In the genomic region with DNA sequence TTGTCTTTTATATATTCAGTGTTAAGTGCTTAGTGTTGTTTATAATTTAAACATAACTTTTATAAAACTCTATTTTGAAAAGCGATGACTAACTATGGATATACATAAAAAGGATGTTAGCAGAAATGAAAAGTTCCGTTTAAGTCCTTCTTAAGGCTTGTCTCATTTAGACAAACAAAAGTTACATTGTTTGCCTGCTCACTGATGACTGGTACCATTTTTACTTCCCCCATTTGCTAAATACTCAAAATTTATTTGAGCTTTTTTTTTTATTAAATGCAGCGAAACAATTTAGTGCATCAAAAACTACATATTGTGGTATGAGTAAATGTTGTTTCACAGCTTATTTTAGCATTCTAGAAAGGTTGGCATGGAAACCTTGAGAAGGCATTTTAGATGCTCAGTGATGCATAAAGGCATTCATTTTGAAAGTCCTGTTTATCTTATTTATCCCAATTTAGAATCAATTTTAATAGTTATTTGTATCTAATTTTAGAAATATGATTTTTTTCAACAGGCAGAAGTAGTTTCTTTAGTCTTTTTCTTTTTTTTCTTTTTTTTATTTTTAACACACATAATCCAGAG, we compare ENCODE assay signal across 11 cellular contexts.
DNase-seq lines count a peak whose midpoint lies in the region; ATAC-seq, FAIRE-seq and TF ChIP-seq lines count a peak whose summit lies in the region.
"Had no signal": no experiment of that assay in that cellular context is flagged by ENCODE, and none has a peak within 500 bp of the region (broad histone marks: within the 10 kb centered on the region; RNA-seq: fewer than 3 reads in every experiment).

No MANE protein-coding gene starts in this region.

- H3K36me3 ChIP-seq in IMR-90 (ENCODE audit: control insufficient read depth, insufficient read depth, low read length) (no peaks in the 10 kb centered on the region), hepatocyte (replicated peaks; ENCODE audit: insufficient read depth, low read depth) (no peaks in the 10 kb centered on the region)

- H3K79me1 ChIP-seq in IMR-90 (ENCODE audit: low read depth in 1 of 2, low read length in 2 of 2): no peaks in the 10 kb centered on the region

- H4K8ac ChIP-seq in IMR-90 (ENCODE audit: low read depth in 2 of 2, low read length in 2 of 2): no peak overlapping the region

- H3K4me2 ChIP-seq in IMR-90 (ENCODE audit: low read depth, low read length) (no peak overlapping the region), hepatocyte (no peak overlapping the region)

- no peaks in the 10 kb centered on the region for H3K79me2 ChIP-seq in hepatocyte

- no peak overlapping the region for H4K5ac ChIP-seq in IMR-90 (ENCODE audit: low read depth, low read length)

- H3K4me1 ChIP-seq in IMR-90 (ENCODE audit: control insufficient read depth, insufficient read depth, low read length) (0 out of 2 replicates have a peak, but pooled peaks cover 1% of the 10 kb centered on the region), hepatocyte (ENCODE audit: insufficient read depth) (peaks cover 4% of the 10 kb centered on the region)

- no peaks in the 10 kb centered on the region for H4K20me1 ChIP-seq in IMR-90 (ENCODE audit: insufficient read depth, low read length)
- H4K20me1 ChIP-seq in hepatocyte (ENCODE audit: insufficient read depth, poor library complexity, severe bottlenecking): no peaks in the 10 kb centered on the region

- TF ChIP-seq POLR2A in IMR-90 (IDR thresholded peaks at IDR 0.05; ENCODE audit: low read depth, low read length): no peak

- H3K9me1 ChIP-seq in IMR-90 (ENCODE audit: insufficient read depth, low read length): peaks cover 4% of the 10 kb centered on the region

- peak; percentile 59 for ATAC-seq in GM18861 (IDR thresholded peaks at IDR 0.05; ENCODE audit: unreplicated experiment)
- peak; percentile 46 for ATAC-seq in HG02610 (IDR thresholded peaks at IDR 0.05; ENCODE audit: unreplicated experiment)
- ATAC-seq in IMR-90 (ENCODE audit: low read depth): no peak
- ATAC-seq in naive B cell (ENCODE audit: low read depth in 2 of 2): peak; percentile 49 to 53
- no peak for ATAC-seq in Right ventricle myocardium superior (ENCODE audit: poor library complexity)
- no peak for ATAC-seq in left cardiac atrium
- ATAC-seq: WTC11 had no signal

- no peaks in the 10 kb centered on the region for H3K9me2 ChIP-seq in hepatocyte (replicated peaks; ENCODE audit: insufficient read depth)

- H3K4me3 ChIP-seq in IMR-90 (ENCODE audit: insufficient read depth, low read depth, low read length) (no peak overlapping the region), hepatocyte (no peak overlapping the region)

- POLR2A ChIA-PET in IMR-90 (lab: Charles Lee; ENCODE audit: unreplicated experiment): no interaction called here

- H3K18ac ChIP-seq in IMR-90 (ENCODE audit: low read depth, low read length): no peak overlapping the region

- H3K27me3 Mint-ChIP-seq in naive B cell: no peaks in the 10 kb centered on the region

- DNase-seq in IMR-90 (peak; percentile 2), naive B cell (peak; percentile 19), Right ventricle myocardium superior (no peak), hepatocyte (ENCODE audit: low spot score) (no peak), left cardiac atrium (no peak), D721Med (ENCODE audit: insufficient read length, low spot score) (no peak)
- DNase-seq: NCI-H526 treated with DMSO at 0.1 percent for 48 hours; stimulated activated CD4-positive, alpha-beta T cell treated with anti-CD3 and anti-CD28 coated beads, Interleukin-4, amount 100 ng/mL, for 1 hour had no signal

- no peak overlapping the region for H2BK20ac ChIP-seq in IMR-90 (ENCODE audit: low read depth, low read length)

- TF ChIP-seq RAD21 in IMR-90 (IDR thresholded peaks at IDR 0.05; ENCODE audit: low read length): no peak

- H2BK120ac ChIP-seq in IMR-90 (ENCODE audit: low read depth, low read length): no peak overlapping the region

- TF ChIP-seq CTCF in IMR-90 (conservative IDR thresholded peaks at IDR 0.05; ENCODE audit: low read depth, low read length): no peak
- TF ChIP-seq CTCF in hepatocyte (IDR thresholded peaks at IDR 0.05; ENCODE audit: poor library complexity): no peak
- no peak for TF ChIP-seq CTCF in D721Med (IDR thresholded peaks at IDR 0.05; ENCODE audit: insufficient read depth, missing control alignments)

- H3K27ac ChIP-seq in IMR-90 (ENCODE audit: insufficient read depth, low read length): no peak overlapping the region
- H3K27ac ChIP-seq in hepatocyte: no peak overlapping the region

- H2AFZ ChIP-seq in IMR-90 (replicated peaks; ENCODE audit: low read length, poor library complexity): no peak overlapping the region
- H2AFZ ChIP-seq in hepatocyte: no peak overlapping the region

- no peak overlapping the region for H2AK5ac ChIP-seq in IMR-90 (ENCODE audit: low read depth, low read length)

- WGBS in IMR-90 (ENCODE audit: extremely low coverage in 2 of 2, insufficient read length in 1 of 2), 2 experiments: no CpG with 5 or more reads among the region's 3 CpGs
- WGBS in hepatocyte (ENCODE audit: low lambda C conversion rate, missing lambda C conversion rate): 85% methylated on average over 3 of the region's 3 CpGs

- no peak overlapping the region for H3K23ac ChIP-seq in IMR-90 (ENCODE audit: low read depth, low read length)

- no peaks in the 10 kb centered on the region for H3K36me3 Mint-ChIP-seq in naive B cell

- H4K91ac ChIP-seq in IMR-90 (ENCODE audit: insufficient read depth, low read depth, low read length): no peak overlapping the region

- H2AK9ac ChIP-seq in IMR-90 (replicated peaks; ENCODE audit: low read depth, low read length, poor library complexity): no peak overlapping the region

- no peak overlapping the region for H3K14ac ChIP-seq in IMR-90 (replicated peaks; ENCODE audit: low read depth, low read length)

- peaks cover 0 to 4% (median 0%) of the 10 kb centered on the region in 7 donors for H3K9me3 Mint-ChIP-seq in naive B cell

- dilution Hi-C loops in IMR-90 (cut with HindIII; ENCODE audit: low sequenced_read_pairs, unreplicated experiment): no loop called here

- H3K9me3 ChIP-seq in IMR-90 (ENCODE audit: control insufficient read depth, insufficient read depth, low read length): no peaks in the 10 kb centered on the region
- H3K9me3 ChIP-seq in hepatocyte (ENCODE audit: low read depth): no peaks in the 10 kb centered on the region

- peak overlapping the region in 4 of 8 donors; percentile 23 to 69 (median 50) for H3K4me3 Mint-ChIP-seq in naive B cell
- H3K4me3 Mint-ChIP-seq: WTC11 had no signal

- no peak overlapping the region for H2BK15ac ChIP-seq in IMR-90 (ENCODE audit: low read depth, low read length)

- H3K4me1 Mint-ChIP-seq in naive B cell: peaks cover 32 to 38% (median 36%) of the 10 kb centered on the region in 3 donors

- H3K27me3 ChIP-seq in IMR-90 (ENCODE audit: control insufficient read depth, insufficient read depth, low read length) (no peaks in the 10 kb centered on the region), hepatocyte (no peaks in the 10 kb centered on the region)

- H3K27ac Mint-ChIP-seq in naive B cell: peak overlapping the region; percentile 5 to 94 (median 62)
- H3K27ac Mint-ChIP-seq: WTC11 had no signal

- no peak for FAIRE-seq in D721Med (lab: Jason Lieb, UNC)

- in situ Hi-C loops in IMR-90 (cut with MboI; ENCODE audit: low sequenced_read_pairs): no loop called here

- BruUV-seq in IMR-90 (replicated peaks; lab: Mats Ljungman, UMichigan): no TSS peak

- intact Hi-C loops in IMR-90 (cut with micrococcal nuclease): no loop called here
- intact Hi-C loops in Right ventricle myocardium superior (cut with DNase I): no loop called here
- intact Hi-C loops in left cardiac atrium (cut with DNase I): no loop called here

- no peak overlapping the region for H3K4ac ChIP-seq in IMR-90 (ENCODE audit: low read depth, low read length)

- CTCF ChIA-PET in IMR-90 (lab: Yijun Ruan, JAX): interaction anchor here (0.6 to 1.2 kb wide), 2 partner anchors 19 to 190 kb away, joined by 5 to 7 read pairs; no protein-coding TSS in a partner anchor

- no peak overlapping the region for H3K9ac ChIP-seq in IMR-90 (ENCODE audit: low read depth, low read length)

- no peak overlapping the region for H3K56ac ChIP-seq in IMR-90 (ENCODE audit: extremely low read depth, insufficient read depth, low read length)

- H2BK5ac ChIP-seq in IMR-90 (ENCODE audit: low read depth, low read length, poor library complexity, severe bottlenecking): no peak overlapping the region

TF ChIP-seq in IMR-90, 13 proteins besides CTCF, POLR2A, EP300 and RAD21:
- no peak for TF ChIP-seq RFX5 (IDR thresholded peaks at IDR 0.05; ENCODE audit: low read depth, low read length)
- no peak for TF ChIP-seq CEBPB (IDR thresholded peaks at IDR 0.05; ENCODE audit: low read depth, low read length)
- TF ChIP-seq MAFK (IDR thresholded peaks at IDR 0.05; ENCODE audit: low read depth, low read length): no peak
- no peak for TF ChIP-seq FOS (IDR thresholded peaks at IDR 0.05; ENCODE audit: low read depth, low read length)
- TF ChIP-seq MXI1 (IDR thresholded peaks at IDR 0.05; ENCODE audit: borderline replicate concordance, low read depth, low read length): no peak

Comparison
In these comparisons a context has a peak if more than half of its experiments do, and no peak if none do; other contexts are left out.
1. ATAC-seq: peak in GM18861 (single experiment), HG02610 (single experiment) and naive B cell (2 of 2); none in IMR-90 (single experiment), Right ventricle myocardium superior (single experiment) and left cardiac atrium (0 of 2).
2. DNase-seq: peak in IMR-90 (single experiment) and naive B cell (single experiment); none in Right ventricle myocardium superior (single experiment), hepatocyte (single experiment), left cardiac atrium (single experiment) and D721Med (single experiment).